Comparison of ENCODE assay signal across 9 cellular contexts in genomic region chr11:119207300-119207570, GRCh38. TPM values are rescaled to one million over a fixed set of nuclear protein-coding genes. Genes with fewer than 3 reads are reported as not detected.
DNase-seq lines count a peak whose midpoint lies in the region; ATAC-seq and TF ChIP-seq lines count a peak whose summit lies in the region.
"Had no signal": no experiment of that assay in that cellular context is flagged by ENCODE, and none has a peak within 500 bp of the region (broad histone marks: within the 10 kb centered on the region; RNA-seq: fewer than 3 reads in every experiment).

No MANE protein-coding gene starts in this region.

- H3K36me3 ChIP-seq in CD8-positive, alpha-beta T cell (ENCODE audit: insufficient read depth, low read length): no peaks in the 10 kb centered on the region
- H3K36me3 ChIP-seq in MM.1S (replicated peaks; ENCODE audit: insufficient read depth, low read length): no peaks in the 10 kb centered on the region
- no peaks in the 10 kb centered on the region for H3K36me3 ChIP-seq in effector memory CD4-positive, alpha-beta T cell (ENCODE audit: control insufficient read depth, insufficient read depth, low read length)

- no peaks in the 10 kb centered on the region for H3K9me3 ChIP-seq in CD8-positive, alpha-beta T cell (ENCODE audit: low read length)
- H3K9me3 ChIP-seq in MM.1S (replicated peaks; ENCODE audit: insufficient read depth, low read length): no peaks in the 10 kb centered on the region
- no peaks in the 10 kb centered on the region for H3K9me3 ChIP-seq in effector memory CD4-positive, alpha-beta T cell (ENCODE audit: control insufficient read depth, low read length)

- peak overlapping the region; percentile 62 for H3K4me3 ChIP-seq in CD8-positive, alpha-beta T cell (ENCODE audit: low read depth, low read length)
- peak overlapping the region; percentile 100 for H3K4me3 ChIP-seq in MM.1S (ENCODE audit: low read length)
- H3K4me3 ChIP-seq in effector memory CD4-positive, alpha-beta T cell (ENCODE audit: insufficient read depth, low read depth, low read length, poor library complexity, severe bottlenecking): peak overlapping the region; percentile 100

- H3K27ac Mint-ChIP-seq in CD8-positive, alpha-beta T cell: peak overlapping the region; percentile 93
- no peak overlapping the region for H3K27ac Mint-ChIP-seq in neural crest cell (ENCODE audit: unreplicated experiment)

- H2AFZ ChIP-seq in MM.1S (ENCODE audit: low read length): 0 out of 2 replicates have a peak overlapping the region, but pooled peaks have one; percentile 39

- POLR2A ChIA-PET in CD8-positive, alpha-beta T cell (lab: Charles Lee): interaction anchor here (0.5 to 2.4 kb wide), 10 partner anchors 11 to 189 kb away, joined by 3 to 13 read pairs (median 5); partner anchors contain the start of genes C2CD2L, HYOU1, RPS25 and TRAPPC4

- H3K4me1 Mint-ChIP-seq in CD8-positive, alpha-beta T cell (ENCODE audit: low read depth): peaks cover 49% of the 10 kb centered on the region
- H3K4me1 Mint-ChIP-seq in neural crest cell: peaks cover 37% of the 10 kb centered on the region

- intact Hi-C loops in CD8-positive, alpha-beta T cell (cut with DNase I, micrococcal nuclease): loop anchor here (2.0 to 10.0 kb wide), 5 partner anchors 34 to 268 kb away; partner anchors contain the start of gene USP2 (in 1 of the 2)

- DNase-seq in CD8-positive, alpha-beta T cell: no peak
- DNase-seq in MM.1S (peak; percentile 9), neural crest cell (ENCODE audit: low read depth, low spot score) (no peak), NK-92 (lab: John Stamatoyannopoulos, UW; ENCODE audit: unreplicated experiment) (no peak), superior temporal gyrus (ENCODE audit: extremely low spot score) (no peak), NCI-H1436 (lab: John Stamatoyannopoulos, UW) (no peak), cerebellar nuclear complex (lab: John Stamatoyannopoulos, UW) (no peak)
- no peak for DNase-seq in effector memory CD4-positive, alpha-beta T cell

- peak overlapping the region; percentile 97 for H3K4me3 Mint-ChIP-seq in CD8-positive, alpha-beta T cell
- H3K4me3 Mint-ChIP-seq in neural crest cell: peak overlapping the region; percentile 99

- peak overlapping the region; percentile 34; the same call in 1 of the 2 replicates for H3K9ac ChIP-seq in MM.1S (ENCODE audit: low read length)

- peak overlapping the region; percentile 93 for H3K4me2 ChIP-seq in MM.1S (ENCODE audit: low read depth, low read length)

- TF ChIP-seq CTCF in CD8-positive, alpha-beta T cell (IDR thresholded peaks at IDR 0.05): no peak
- TF ChIP-seq CTCF in MM.1S (IDR thresholded peaks at IDR 0.05; ENCODE audit: low read length): no peak
- no peak for TF ChIP-seq CTCF in neural crest cell (conservative IDR thresholded peaks at IDR 0.05)

- no peaks in the 10 kb centered on the region for H3K27me3 ChIP-seq in CD8-positive, alpha-beta T cell (ENCODE audit: insufficient read depth, low read length)
- H3K27me3 ChIP-seq in MM.1S (replicated peaks; ENCODE audit: insufficient read depth, low read length): no peaks in the 10 kb centered on the region
- H3K27me3 ChIP-seq in effector memory CD4-positive, alpha-beta T cell (replicated peaks; ENCODE audit: control insufficient read depth, insufficient read depth, low read length, poor library complexity, severe bottlenecking): no peaks in the 10 kb centered on the region

- CTCF ChIA-PET in CD8-positive, alpha-beta T cell (lab: Charles Lee): interaction anchor here (1.8 to 8.3 kb wide), 5 partner anchors 12 to 115 kb away, joined by 11 to 72 read pairs (median 33); no protein-coding TSS in a partner anchor

- peaks cover 7% of the 10 kb centered on the region for H3K36me3 Mint-ChIP-seq in CD8-positive, alpha-beta T cell
- H3K36me3 Mint-ChIP-seq in neural crest cell (ENCODE audit: low read depth): no peaks in the 10 kb centered on the region

- H3F3A ChIP-seq in MM.1S (ENCODE audit: insufficient read depth, low read length): peaks cover 6% of the 10 kb centered on the region; the same call in 1 of the 2 replicates

- peaks cover 24% of the 10 kb centered on the region for H3K4me1 ChIP-seq in CD8-positive, alpha-beta T cell (ENCODE audit: insufficient read depth, low read length)
- peaks cover 8% of the 10 kb centered on the region; the same call in 1 of the 2 replicates for H3K4me1 ChIP-seq in MM.1S (ENCODE audit: low read length)
- peaks cover 12% of the 10 kb centered on the region for H3K4me1 ChIP-seq in effector memory CD4-positive, alpha-beta T cell (ENCODE audit: control insufficient read depth, insufficient read depth, low read length, poor library complexity, severe bottlenecking)

- no peaks in the 10 kb centered on the region for H3K27me3 Mint-ChIP-seq in CD8-positive, alpha-beta T cell (ENCODE audit: low read depth)
- H3K27me3 Mint-ChIP-seq in neural crest cell (ENCODE audit: low read depth): no peaks in the 10 kb centered on the region

- H4K20me1 ChIP-seq in MM.1S (ENCODE audit: insufficient read depth, low read length): no peaks in the 10 kb centered on the region

- H3K79me2 ChIP-seq in MM.1S (ENCODE audit: low read length): peaks cover 58% of the 10 kb centered on the region

- H3K9me2 ChIP-seq in MM.1S (replicated peaks; ENCODE audit: insufficient read depth, low read length): no peaks in the 10 kb centered on the region

- ATAC-seq in CD8-positive, alpha-beta T cell: no peak

- H3K9me3 Mint-ChIP-seq in CD8-positive, alpha-beta T cell: no peaks in the 10 kb centered on the region
- no peaks in the 10 kb centered on the region for H3K9me3 Mint-ChIP-seq in neural crest cell

- H3K27ac ChIP-seq in CD8-positive, alpha-beta T cell (ENCODE audit: low read depth, low read length): no peak overlapping the region
- H3K27ac ChIP-seq in MM.1S (ENCODE audit: low read length): no peak overlapping the region
- peak overlapping the region; percentile 92 for H3K27ac ChIP-seq in effector memory CD4-positive, alpha-beta T cell (ENCODE audit: insufficient read depth, low read length, poor library complexity, severe bottlenecking)

RNA-seq across cellular contexts. Expression of gene CBL, which starts 1.1 kb away (rescaled TPM):
- 10 to 100 TPM; 13.5 to 13.8 TPM for total RNA-seq in CD8-positive, alpha-beta T cell
- 43.5 and 44.1 TPM in 2 replicates for total RNA-seq in neural crest cell

RNA-seq across cellular contexts. Expression of gene NHERF4, which starts 22.0 kb away (rescaled TPM):
- total RNA-seq in CD8-positive, alpha-beta T cell: under 1 TPM; 0.22 to 0.50 TPM
- total RNA-seq in neural crest cell: 0.14 and 0.42 TPM in 2 replicates
- total RNA-seq: lung microvascular endothelial cell had no signal

RNA-seq across cellular contexts. Expression of gene NLRX1, which starts 38.7 kb away (rescaled TPM):
- 1 to 10 TPM; 5.1 TPM for total RNA-seq in CD8-positive, alpha-beta T cell
- 9.1 and 9.3 TPM in 2 replicates for total RNA-seq in neural crest cell

RNA-seq across cellular contexts. Expression of gene ABCG4, which starts 58.4 kb away (rescaled TPM):
- not detected for total RNA-seq in CD8-positive, alpha-beta T cell
- 3.1 and 3.3 TPM in 2 replicates for total RNA-seq in neural crest cell
- total RNA-seq: lung microvascular endothelial cell had no signal
